Comparison of ENCODE assay signal across 17 cellular contexts in the genomic region with DNA sequence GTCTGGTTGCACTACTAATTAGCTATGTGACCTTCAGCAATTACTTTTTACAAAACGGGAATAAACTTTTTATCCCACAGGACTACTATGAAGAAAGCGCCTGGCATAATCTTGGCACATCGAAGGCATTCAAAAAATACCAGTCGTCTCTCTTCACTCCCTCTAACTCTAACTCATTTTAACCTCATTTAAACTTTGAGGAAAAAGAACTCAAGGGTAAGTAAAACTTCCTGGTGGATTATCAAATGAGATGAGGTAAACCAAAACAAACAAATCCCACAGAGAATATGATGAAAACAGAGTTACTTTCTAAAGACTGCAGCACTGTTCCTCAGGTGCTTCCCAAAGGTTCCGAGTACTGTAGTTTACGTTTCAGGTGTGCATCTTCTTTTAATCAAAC.
"Had no signal": no experiment of that assay in that cellular context is flagged by ENCODE, and none has a peak within 500 bp of the region (broad histone marks: within the 10 kb centered on the region; RNA-seq: fewer than 3 reads in every experiment).

No MANE protein-coding gene starts in this region.

- H3K4me1 ChIP-seq: breast epithelium had no signal

- H3K9me3 ChIP-seq: breast epithelium, SK-N-SH, vagina had no signal

- DNase-seq: activated CD4-positive, alpha-beta T cell treated with anti-CD3 and anti-CD28 coated beads, Interleukin-2, amount 10 ng/mL, durations not matched to agents 7 days and 5 days; activated CD4-positive, CD25-positive, alpha-beta regulatory T cell; activated CD8-positive, alpha-beta memory T cell treated with anti-CD3 and anti-CD28 coated beads, Interleukin-2, amount 50 U/mL, for 4 hours; activated naive CD4-positive, alpha-beta T cell treated with anti-CD3 and anti-CD28 coated beads for 36 hours; activated naive CD8-positive, alpha-beta T cell treated with anti-CD3 and anti-CD28 coated beads, Interleukin-2, amount 50 U/mL, for 24 hours; activated T-cell treated with anti-CD3 and anti-CD28 coated beads, Interleukin-2, amount 50 U/mL, for 4 hours; aorta; cerebellar nuclear complex; cortex of kidney; effector CD4-positive, alpha-beta T cell; occipital lobe; SK-N-SH; stimulated activated naive B cell treated with anti-CD40 and anti-IgM and Interleukin-4, amounts not matched to agents 10 μg/mL and 1 μg/mL and 100 μg/mL, for 72 hours had no signal

- H3K27ac ChIP-seq: breast epithelium, vagina had no signal

- H3K27me3 ChIP-seq: breast epithelium, vagina had no signal

- H3K36me3 ChIP-seq: breast epithelium, vagina had no signal

- H3K4me3 ChIP-seq: breast epithelium, vagina had no signal

- ATAC-seq: activated naive CD8-positive, alpha-beta T cell treated with anti-CD3 and anti-CD28 coated beads, Interleukin-2, amount 50 U/mL, for 24 hours; activated T-cell treated with anti-CD3 and anti-CD28 coated beads, Interleukin-2, amount 50 U/mL, for 4 hours; esophagus mucosa; sciatic nerve; stimulated activated naive B cell treated with anti-CD40 and anti-IgM and Interleukin-4, amounts not matched to agents 10 μg/mL and 1 μg/mL and 100 μg/mL, for 72 hours had no signal
